In genomic region chr6:37244430-37245310, GRCh38 we compare ENCODE assay signal across 1 cellular context.
TF ChIP-seq lines count a peak whose summit lies in the region.

No MANE protein-coding gene starts in this region.

TF ChIP-seq in HepG2, 621 proteins besides CTCF, POLR2A, EP300 and RAD21 (continued from another document and continues in another):
- TF ChIP-seq MLXIP (CRISPR knock-in tag; IDR thresholded peaks at IDR 0.05; ENCODE audit: borderline replicate concordance) (no peak), ZNF121 (CRISPR knock-in tag; IDR thresholded peaks at IDR 0.05) (peak; percentile 34; the same call in 1 of the 2 replicates), RNF219 (CRISPR knock-in tag; IDR thresholded peaks at IDR 0.05) (no peak), ATAD3A (CRISPR knock-in tag; IDR thresholded peaks at IDR 0.05) (no peak), RCOR2 (CRISPR knock-in tag; IDR thresholded peaks at IDR 0.05) (peak; percentile 65; the same call in 1 of the 2 replicates), ISL2 (CRISPR knock-in tag; IDR thresholded peaks at IDR 0.05) (peak; percentile 47; the same call in 1 of the 2 replicates), ZNF451 (CRISPR knock-in tag; IDR thresholded peaks at IDR 0.05) (0 out of 2 replicates have a peak, but pooled peaks have one; percentile 63), TAF1 (CRISPR knock-in tag; IDR thresholded peaks at IDR 0.05) (peak; percentile 50), ATF4 (CRISPR knock-in tag; IDR thresholded peaks at IDR 0.05) (peak in 1 of 2 experiments; percentile 76; a peak in 1 of 4 replicates), MAX (IDR thresholded peaks at IDR 0.05) (peak; percentile 85), CREB3 (CRISPR knock-in tag; IDR thresholded peaks at IDR 0.05) (no peak; the same call in 1 of the 2 replicates), ZFP62 (CRISPR knock-in tag; IDR thresholded peaks at IDR 0.05) (no peak), RAD51 (IDR thresholded peaks at IDR 0.05; ENCODE audit: borderline replicate concordance) (no peak), ATF5 (CRISPR knock-in tag; IDR thresholded peaks at IDR 0.05; ENCODE audit: low read depth) (0 out of 2 replicates have a peak, but pooled peaks have one; percentile 31), ZNF326 (CRISPR knock-in tag; IDR thresholded peaks at IDR 0.05; ENCODE audit: borderline replicate concordance) (no peak), TCF12 (IDR thresholded peaks at IDR 0.05) (no peak), TCF12 (CRISPR knock-in tag; IDR thresholded peaks at IDR 0.05) (no peak), CENPX (CRISPR knock-in tag; IDR thresholded peaks at IDR 0.05) (no peak), FOSL2 (CRISPR knock-in tag; IDR thresholded peaks at IDR 0.05) (peak; percentile 63), SIN3B (IDR thresholded peaks at IDR 0.05; ENCODE audit: low read length) (no peak), IKZF1 (IDR thresholded peaks at IDR 0.05) (no peak), ZBTB37 (CRISPR knock-in tag; IDR thresholded peaks at IDR 0.05) (peak; percentile 81), ZNF30 (CRISPR knock-in tag; IDR thresholded peaks at IDR 0.05) (peak; percentile 80; the same call in 1 of the 2 replicates), SNAPC2 (CRISPR knock-in tag; IDR thresholded peaks at IDR 0.05) (no peak), DBP (CRISPR knock-in tag; IDR thresholded peaks at IDR 0.05; ENCODE audit: not compliant biosample characterization) (no peak), KDM4B (CRISPR knock-in tag; IDR thresholded peaks at IDR 0.05) (0 out of 2 replicates have a peak, but pooled peaks have one; percentile 49), BORCS8-MEF2B (CRISPR knock-in tag; IDR thresholded peaks at IDR 0.05) (no peak; the same call in none of the 2 replicates), ZNF329 (CRISPR knock-in tag; IDR thresholded peaks at IDR 0.05; ENCODE audit: low read depth) (0 out of 2 replicates have a peak, but pooled peaks have one; percentile 47), ZNF33B (CRISPR knock-in tag; IDR thresholded peaks at IDR 0.05) (no peak), MYNN (CRISPR knock-in tag; IDR thresholded peaks at IDR 0.05; ENCODE audit: low read depth) (no peak), SKI (IDR thresholded peaks at IDR 0.05; ENCODE audit: partially characterized antibody) (peak; percentile 56), ZNF354B (CRISPR knock-in tag; IDR thresholded peaks at IDR 0.05) (peak; percentile 4; the same call in 1 of the 2 replicates), DZIP1 (CRISPR knock-in tag; IDR thresholded peaks at IDR 0.05) (peak; percentile 84), MBD4 (IDR thresholded peaks at IDR 0.05; ENCODE audit: borderline replicate concordance, low read length) (no peak), HBP1 (CRISPR knock-in tag; IDR thresholded peaks at IDR 0.05; ENCODE audit: low read depth) (no peak; the same call in 1 of the 2 replicates), HMGA1 (CRISPR knock-in tag; conservative IDR thresholded peaks at IDR 0.05) (no peak), KDM6A (CRISPR knock-in tag; IDR thresholded peaks at IDR 0.05; ENCODE audit: low read depth) (no peak), POLR2AphosphoS5 (IDR thresholded peaks at IDR 0.05; ENCODE audit: low read depth, low read length) (no peak), ZNF510 (CRISPR knock-in tag; IDR thresholded peaks at IDR 0.05; ENCODE audit: low read depth) (0 out of 2 replicates have a peak, but pooled peaks have one; percentile 66), ZNF747 (CRISPR knock-in tag; IDR thresholded peaks at IDR 0.05; ENCODE audit: borderline replicate concordance) (no peak), HOXA3 (CRISPR knock-in tag; IDR thresholded peaks at IDR 0.05) (peak; percentile 89), MEIS1 (CRISPR knock-in tag; IDR thresholded peaks at IDR 0.05; ENCODE audit: borderline replicate concordance) (peak; percentile 73; the same call in 1 of the 2 replicates), ZNF557 (CRISPR knock-in tag; IDR thresholded peaks at IDR 0.05) (no peak), ZNF274 (CRISPR knock-in tag; IDR thresholded peaks at IDR 0.05) (no peak), ZNF484 (CRISPR knock-in tag; IDR thresholded peaks at IDR 0.05; ENCODE audit: borderline replicate concordance, low read depth) (no peak; the same call in 1 of the 2 replicates), ETS1 (CRISPR knock-in tag; IDR thresholded peaks at IDR 0.05) (no peak), RBM22 (optimal IDR thresholded peaks at IDR 0.05; ENCODE audit: low read length) (no peak)
